ENCODE assay signal across 16 cellular contexts in the genomic region with DNA sequence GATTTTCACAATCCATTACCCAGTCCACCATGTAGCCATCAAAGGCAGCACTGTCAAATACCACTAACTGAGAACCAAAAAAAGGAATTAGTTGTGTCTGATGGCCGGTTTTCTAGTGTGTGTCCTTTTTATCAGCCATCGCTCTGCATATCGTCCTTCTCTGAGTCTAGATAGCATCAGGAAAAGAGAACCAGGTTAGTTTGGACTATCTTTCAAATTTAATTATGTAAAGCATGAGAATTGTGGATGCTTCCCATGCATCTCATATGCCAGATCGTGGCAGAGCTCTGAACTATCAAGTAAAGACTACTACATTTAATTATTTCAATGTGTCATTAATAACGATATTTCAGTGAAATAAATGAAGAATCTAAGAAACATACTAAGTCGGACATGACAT.
DNase-seq lines count a peak whose midpoint lies in the region; ATAC-seq and TF ChIP-seq lines count a peak whose summit lies in the region.
"Had no signal": no experiment of that assay in that cellular context is flagged by ENCODE, and none has a peak within 500 bp of the region (broad histone marks: within the 10 kb centered on the region; RNA-seq: fewer than 3 reads in every experiment).

No MANE protein-coding gene starts in this region.

- TF ChIP-seq EP300 in SK-N-SH (IDR thresholded peaks at IDR 0.05; ENCODE audit: borderline replicate concordance in 1 of 2, low read depth in 1 of 2, low read length in 1 of 2): peak in 1 of 2 experiments; percentile 46; a peak in 1 of 4 replicates

- H4K20me1 ChIP-seq in SK-N-SH (ENCODE audit: insufficient read depth): no peaks in the 10 kb centered on the region
- H4K20me1 ChIP-seq: BLaER1 treated with 17β-estradiol and CSF1 and Interleukin-3, amounts not matched to agents 10 nM and 100 nM had no signal

- WGBS in SK-N-SH (ENCODE audit: low lambda C conversion rate): 7% methylated on average over 6 of the region's 6 CpGs

- POLR2A ChIA-PET in SK-N-SH (lab: Yijun Ruan, JAX): no interaction called here

- TF ChIP-seq CTCF in SK-N-SH (IDR thresholded peaks at IDR 0.05): no peak

- no peak for TF ChIP-seq RAD21 in SK-N-SH (IDR thresholded peaks at IDR 0.05; ENCODE audit: low read length)

- no peak overlapping the region for H2AFZ ChIP-seq in SK-N-SH (ENCODE audit: low read depth)

- no peak overlapping the region for H3K27ac ChIP-seq in SK-N-SH (ENCODE audit: low read depth in 2 of 2, low read length in 1 of 2)
- H3K27ac ChIP-seq: 22Rv1; A549; BLaER1 treated with 17β-estradiol and CSF1 and Interleukin-3, amounts not matched to agents 10 nM and 100 nM; C4-2B had no signal

- H3F3A ChIP-seq in SK-N-SH (replicated peaks; ENCODE audit: insufficient read depth): no peaks in the 10 kb centered on the region

- no peak for ATAC-seq in GM19452 (IDR thresholded peaks at IDR 0.05; ENCODE audit: unreplicated experiment)
- ATAC-seq: A549; CD8-positive, alpha-beta T cell had no signal

- no peaks in the 10 kb centered on the region for H3K4me1 ChIP-seq in SK-N-SH (ENCODE audit: control insufficient read depth in 1 of 2, insufficient read depth in 2 of 2, low read depth in 1 of 2, low read length in 1 of 2)
- H3K4me1 ChIP-seq: A549, Caco-2 had no signal

- DNase-seq in SK-N-DZ (ENCODE audit: low spot score) (peak; percentile 73), SK-N-SH (peak; percentile 7), foreskin melanocyte (peak; percentile 8), NCI-H1417 treated with DMSO at 0.1 percent for 48 hours (lab: John Stamatoyannopoulos, UW) (no peak)
- DNase-seq: AML-193; Caco-2; Calu3; CD4-positive, alpha-beta T cell; CD8-positive, alpha-beta T cell; DMS79 treated with DMSO at 0.1 percent for 48 hours; GF-D8 had no signal

- no peaks in the 10 kb centered on the region for H3K9me3 ChIP-seq in SK-N-SH
- H3K9me3 ChIP-seq: A549, Caco-2 had no signal

- no peak overlapping the region for H3K4me2 ChIP-seq in SK-N-SH
- H3K4me2 ChIP-seq: A549 had no signal

- H3K9me2 ChIP-seq in SK-N-SH: no peaks in the 10 kb centered on the region

- H3K9ac ChIP-seq in SK-N-SH: no peak overlapping the region
- H3K9ac ChIP-seq: BLaER1 treated with 17β-estradiol and CSF1 and Interleukin-3, amounts not matched to agents 10 nM and 100 nM had no signal

- no peaks in the 10 kb centered on the region for H3K27me3 ChIP-seq in SK-N-SH (ENCODE audit: insufficient read depth)
- H3K27me3 ChIP-seq: BLaER1 treated with 17β-estradiol and CSF1 and Interleukin-3, amounts not matched to agents 10 nM and 100 nM had no signal

- CTCF ChIA-PET in SK-N-SH (lab: Yijun Ruan, JAX): interaction anchor here (1.3 to 1.5 kb wide), 2 partner anchors 10 to 22 kb away, joined by 4 read pairs; no protein-coding TSS in a partner anchor

- H3K4me3 ChIP-seq in SK-N-SH (ENCODE audit: low read depth in 2 of 2, low read length in 1 of 2): no peak overlapping the region
- H3K4me3 ChIP-seq: A549; BLaER1 treated with 17β-estradiol and CSF1 and Interleukin-3, amounts not matched to agents 10 nM and 100 nM had no signal

- no peaks in the 10 kb centered on the region for H3K36me3 ChIP-seq in SK-N-SH (replicated peaks in 1 of 2; ENCODE audit: control insufficient read depth in 1 of 2, insufficient read depth in 2 of 2, low read length in 1 of 2)
- H3K36me3 ChIP-seq: BLaER1 treated with 17β-estradiol and CSF1 and Interleukin-3, amounts not matched to agents 10 nM and 100 nM had no signal

- no peaks in the 10 kb centered on the region for H3K79me2 ChIP-seq in SK-N-SH (ENCODE audit: insufficient read depth)

TF ChIP-seq in SK-N-SH, 30 proteins besides CTCF, POLR2A, EP300 and RAD21:
- TF ChIP-seq, protein P1, sequence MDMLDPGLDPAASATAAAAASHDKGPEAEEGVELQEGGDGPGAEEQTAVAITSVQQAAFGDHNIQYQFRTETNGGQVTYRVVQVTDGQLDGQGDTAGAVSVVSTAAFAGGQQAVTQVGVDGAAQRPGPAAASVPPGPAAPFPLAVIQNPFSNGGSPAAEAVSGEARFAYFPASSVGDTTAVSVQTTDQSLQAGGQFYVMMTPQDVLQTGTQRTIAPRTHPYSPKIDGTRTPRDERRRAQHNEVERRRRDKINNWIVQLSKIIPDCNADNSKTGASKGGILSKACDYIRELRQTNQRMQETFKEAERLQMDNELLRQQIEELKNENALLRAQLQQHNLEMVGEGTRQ (IDR thresholded peaks at IDR 0.05; ENCODE audit: borderline replicate concordance, low read depth, low read length): no peak
- TF ChIP-seq YY1 (IDR thresholded peaks at IDR 0.05; ENCODE audit: low read depth) (no peak), RFX5 (IDR thresholded peaks at IDR 0.05; ENCODE audit: low read length) (no peak), ELF1 (IDR thresholded peaks at IDR 0.05) (no peak), RCOR1 (IDR thresholded peaks at IDR 0.05; ENCODE audit: low read length) (peak; percentile 68; the same call in 1 of the 2 replicates), TAF1 (IDR thresholded peaks at IDR 0.05; ENCODE audit: borderline replicate concordance, low read depth, low read length) (no peak), SMC3 (IDR thresholded peaks at IDR 0.05; ENCODE audit: low read depth, low read length) (no peak), GATA2 (CRISPR knock-in tag; IDR thresholded peaks at IDR 0.05) (peak; percentile 78), SIN3A (IDR thresholded peaks at IDR 0.05; ENCODE audit: borderline replicate concordance, low read depth, low read length) (no peak)
